29 cellular contexts compared by ENCODE assay signal in the genomic region with DNA sequence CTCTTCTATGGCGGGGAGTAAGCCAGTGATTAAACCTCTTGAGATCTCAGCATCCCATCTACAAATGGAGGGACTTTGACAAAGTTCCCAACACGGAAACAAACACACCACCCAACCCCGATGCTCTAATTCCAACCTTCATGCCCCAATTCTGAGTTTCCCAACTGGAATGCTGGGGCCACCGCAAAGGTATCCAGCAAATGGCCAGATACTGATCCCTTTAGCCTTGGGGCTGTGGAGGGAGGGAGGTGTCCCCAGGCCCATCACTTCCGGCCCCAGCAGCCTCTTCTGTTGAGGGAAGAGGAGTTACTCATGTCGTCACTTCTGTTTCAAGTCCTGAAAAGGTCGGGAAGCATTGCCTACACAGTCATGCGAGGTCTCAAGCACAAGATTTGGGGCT.
"Had no signal": no experiment of that assay in that cellular context is flagged by ENCODE, and none has a peak within 500 bp of the region (broad histone marks: within the 10 kb centered on the region; RNA-seq: fewer than 3 reads in every experiment).

No MANE protein-coding gene starts in this region.

- H3K4me3 ChIP-seq: body of pancreas, breast epithelium had no signal

- DNase-seq: activated B cell treated with CpG ODN at 0.5 μM for 24 hours; activated CD4-positive, alpha-beta memory T cell treated with anti-CD3 and anti-CD28 coated beads for 36 hours; activated CD4-positive, alpha-beta T cell treated with anti-CD3 and anti-CD28 coated beads for 4 hours; activated CD4-positive, alpha-beta T cell treated with anti-CD3 and anti-CD28 coated beads, Interleukin-2, amount 10 ng/mL, durations not matched to agents 24 days and 14 days; activated CD4-positive, alpha-beta T cell treated with anti-CD3 and anti-CD28 coated beads, Interleukin-2, amount 50 U/mL, for 1 hour; activated CD4-positive, alpha-beta T cell treated with anti-CD3 and anti-CD28 coated beads, Interleukin-2, amount 50 U/mL, for 4 hours; activated CD4-positive, CD25-positive, alpha-beta regulatory T cell treated with anti-CD3 and anti-CD28 coated beads, Interleukin-2, amount 50 U/mL, for 72 hours; activated CD8-positive, alpha-beta memory T cell treated with anti-CD3 and anti-CD28 coated beads, Interleukin-2, amount 50 U/mL, for 4 hours; activated CD8-positive, alpha-beta T cell treated with anti-CD3 and anti-CD28 coated beads for 36 hours; activated effector memory CD4-positive, alpha-beta T cell treated with anti-CD3 and anti-CD28 coated beads, Interleukin-2, amount 50 U/mL, for 16 hours; activated gamma-delta T cell treated with Interleukin-2 at 50 U/mL for 16 hours; activated naive CD4-positive, alpha-beta T cell; activated naive CD4-positive, alpha-beta T cell treated with anti-CD3 and anti-CD28 coated beads for 36 hours; activated naive CD4-positive, alpha-beta T cell treated with anti-CD3 and anti-CD28 coated beads, Interleukin-2, amount 50 U/mL, for 16 hours; activated naive CD8-positive, alpha-beta T cell treated with anti-CD3 and anti-CD28 coated beads for 36 hours; activated T-cell treated with anti-CD3 and anti-CD28 coated beads for 4 hours; activated T-cell treated with anti-CD3 and anti-CD28 coated beads, Interleukin-2, amount 50 U/mL, for 1 hour; activated T-cell treated with anti-CD3 and anti-CD28 coated beads, Interleukin-2, amount 50 U/mL, for 4 hours; activated T-cell treated with anti-CD3 and anti-CD28 coated beads, Interleukin-2, amount 50 U/mL, for 72 hours; amygdala; anterior cingulate cortex; body of pancreas; brain microvascular endothelial cell; central memory CD4-positive, alpha-beta T cell; T-helper 1 cell; T-helper 2 cell; T-helper 9 cell had no signal

- H3K27ac ChIP-seq: body of pancreas, brain microvascular endothelial cell, breast epithelium, VCaP had no signal

- H3K4me1 ChIP-seq: body of pancreas had no signal

- H3K36me3 ChIP-seq: brain microvascular endothelial cell, breast epithelium had no signal

- H3K27me3 ChIP-seq: body of pancreas, brain microvascular endothelial cell had no signal

- H3K9me3 ChIP-seq: body of pancreas, breast epithelium had no signal
